In genomic region chr16:87335968-87336849, GRCh38 we compare ENCODE assay signal across 25 cellular contexts. TPM values are rescaled to one million over a fixed set of nuclear protein-coding genes. Genes with fewer than 3 reads are reported as not detected.
A peak's percentile ranks its signal among the peaks of the same experiment; 100 is the strongest.
DNase-seq lines count a peak whose midpoint lies in the region; ATAC-seq and TF ChIP-seq lines count a peak whose summit lies in the region.
"Had no signal": no experiment of that assay in that cellular context is flagged by ENCODE, and none has a peak within 500 bp of the region (broad histone marks: within the 10 kb centered on the region; RNA-seq: fewer than 3 reads in every experiment).

No MANE protein-coding gene starts in this region.

- no peaks in the 10 kb centered on the region for H4K20me1 ChIP-seq in neural progenitor cell (ENCODE audit: low read depth)

- no peaks in the 10 kb centered on the region for H3K27me3 ChIP-seq in CD8-positive, alpha-beta T cell (ENCODE audit: insufficient read depth, low read length)
- H3K27me3 ChIP-seq in neural progenitor cell: no peaks in the 10 kb centered on the region
- H3K27me3 ChIP-seq: gastroesophageal sphincter, tibial artery had no signal

- no peaks in the 10 kb centered on the region for H3F3A ChIP-seq in neural progenitor cell (ENCODE audit: low read depth)

- H3K27ac Mint-ChIP-seq in activated naive CD8-positive, alpha-beta T cell: peak overlapping the region; percentile 46
- no peak overlapping the region for H3K27ac Mint-ChIP-seq in activated naive CD8-positive, alpha-beta T cell treated with anti-CD3 and anti-CD28 coated beads for 36 hours
- H3K27ac Mint-ChIP-seq in CD8-positive, alpha-beta T cell: peak overlapping the region; percentile 67
- H3K27ac Mint-ChIP-seq in WTC11: 0 out of 2 replicates have a peak overlapping the region, but pooled peaks have one; percentile 38
- peak overlapping the region; percentile 87 for H3K27ac Mint-ChIP-seq in neural progenitor cell
- H3K27ac Mint-ChIP-seq: activated T-cell treated with anti-CD3 and anti-CD28 coated beads, Interleukin-2, amount 50 U/mL, for 72 hours; memory B cell; progenitor cell of endocrine pancreas had no signal

- no peaks in the 10 kb centered on the region for H3K79me2 ChIP-seq in neural progenitor cell (ENCODE audit: low read depth)

- ATAC-seq in CD8-positive, alpha-beta T cell: peak; percentile 9
- ATAC-seq in WTC11: no peak
- ATAC-seq in GM21390 (IDR thresholded peaks at IDR 0.05; ENCODE audit: unreplicated experiment): no peak
- ATAC-seq in HG02759 (IDR thresholded peaks at IDR 0.05; ENCODE audit: unreplicated experiment): no peak
- ATAC-seq: activated T-cell treated with anti-CD3 and anti-CD28 coated beads, Interleukin-2, amount 50 U/mL, for 72 hours; gastroesophageal sphincter; sciatic nerve had no signal

- CTCF ChIA-PET in CD8-positive, alpha-beta T cell (lab: Charles Lee): interaction anchor here (1.1 to 2.5 kb wide), 4 partner anchors 12 to 58 kb away, joined by 3 to 8 read pairs (median 4); partner anchors contain the start of gene FBXO31
- CTCF ChIA-PET in WTC11 (lab: Charles Lee): no interaction called here

- intact Hi-C loops in CD8-positive, alpha-beta T cell (cut with DNase I, micrococcal nuclease): no loop called here

- no peak overlapping the region for H2AFZ ChIP-seq in neural progenitor cell (replicated peaks)
- H2AFZ ChIP-seq: PC-9 had no signal

- POLR2A ChIA-PET in CD8-positive, alpha-beta T cell (lab: Charles Lee): no interaction called here
- POLR2A ChIA-PET in WTC11 (lab: Charles Lee): no interaction called here

- H3K27me3 Mint-ChIP-seq in activated naive CD8-positive, alpha-beta T cell: no peaks in the 10 kb centered on the region
- H3K27me3 Mint-ChIP-seq in activated naive CD8-positive, alpha-beta T cell treated with anti-CD3 and anti-CD28 coated beads for 36 hours: no peaks in the 10 kb centered on the region
- no peaks in the 10 kb centered on the region for H3K27me3 Mint-ChIP-seq in CD8-positive, alpha-beta T cell (ENCODE audit: low read depth)
- H3K27me3 Mint-ChIP-seq in WTC11 (ENCODE audit: low read depth) (no peaks in the 10 kb centered on the region), neural progenitor cell (ENCODE audit: insufficient read depth, low read depth) (peaks cover 2% of the 10 kb centered on the region)
- H3K27me3 Mint-ChIP-seq: memory B cell, progenitor cell of endocrine pancreas had no signal

- no peak for TF ChIP-seq CTCF in CD8-positive, alpha-beta T cell (IDR thresholded peaks at IDR 0.05)
- TF ChIP-seq CTCF in WTC11 (IDR thresholded peaks at IDR 0.05) (no peak), neural progenitor cell (IDR thresholded peaks at IDR 0.05) (no peak)

- no peak overlapping the region for H3K4me3 ChIP-seq in CD8-positive, alpha-beta T cell (ENCODE audit: low read depth, low read length)
- H3K4me3 ChIP-seq in neural progenitor cell: no peak overlapping the region
- H3K4me3 ChIP-seq: gastroesophageal sphincter, PC-9, tibial artery had no signal

- H3K9ac ChIP-seq in neural progenitor cell: no peak overlapping the region

- H3K9me3 ChIP-seq in CD8-positive, alpha-beta T cell (ENCODE audit: low read length): no peaks in the 10 kb centered on the region
- H3K9me3 ChIP-seq in neural progenitor cell (ENCODE audit: low read depth): no peaks in the 10 kb centered on the region
- H3K9me3 ChIP-seq: Caco-2, gastroesophageal sphincter, neutrophil, tibial artery had no signal

- H3K4me2 ChIP-seq in neural progenitor cell: no peak overlapping the region
- H3K4me2 ChIP-seq: PC-9 had no signal

- no peaks in the 10 kb centered on the region for H3K36me3 Mint-ChIP-seq in activated naive CD8-positive, alpha-beta T cell
- peaks cover 20% of the 10 kb centered on the region for H3K36me3 Mint-ChIP-seq in activated naive CD8-positive, alpha-beta T cell treated with anti-CD3 and anti-CD28 coated beads for 36 hours
- peaks cover 64% of the 10 kb centered on the region for H3K36me3 Mint-ChIP-seq in CD8-positive, alpha-beta T cell
- H3K36me3 Mint-ChIP-seq in WTC11: peaks cover 12% of the 10 kb centered on the region
- H3K36me3 Mint-ChIP-seq in neural progenitor cell: peaks cover 10% of the 10 kb centered on the region

- peaks cover 19% of the 10 kb centered on the region for H3K4me1 Mint-ChIP-seq in activated naive CD8-positive, alpha-beta T cell (ENCODE audit: low read depth)
- peaks cover 13% of the 10 kb centered on the region for H3K4me1 Mint-ChIP-seq in activated naive CD8-positive, alpha-beta T cell treated with anti-CD3 and anti-CD28 coated beads for 36 hours
- H3K4me1 Mint-ChIP-seq in CD8-positive, alpha-beta T cell (ENCODE audit: low read depth): peaks cover 32% of the 10 kb centered on the region
- H3K4me1 Mint-ChIP-seq in WTC11: no peaks in the 10 kb centered on the region
- no peaks in the 10 kb centered on the region for H3K4me1 Mint-ChIP-seq in neural progenitor cell

- no peak overlapping the region for H3K27ac ChIP-seq in CD8-positive, alpha-beta T cell (ENCODE audit: low read depth, low read length)
- H3K27ac ChIP-seq in neural progenitor cell: no peak overlapping the region
- H3K27ac ChIP-seq: gastroesophageal sphincter, neutrophil, PC-9, tibial artery had no signal

- peaks cover 10% of the 10 kb centered on the region for H3K36me3 ChIP-seq in CD8-positive, alpha-beta T cell (ENCODE audit: insufficient read depth, low read length)
- H3K36me3 ChIP-seq in neural progenitor cell: no peaks in the 10 kb centered on the region

- no peak overlapping the region for H3K4me3 Mint-ChIP-seq in activated naive CD8-positive, alpha-beta T cell
- H3K4me3 Mint-ChIP-seq in activated naive CD8-positive, alpha-beta T cell treated with anti-CD3 and anti-CD28 coated beads for 36 hours: no peak overlapping the region
- peak overlapping the region; percentile 61 for H3K4me3 Mint-ChIP-seq in CD8-positive, alpha-beta T cell
- no peak overlapping the region for H3K4me3 Mint-ChIP-seq in WTC11
- no peak overlapping the region for H3K4me3 Mint-ChIP-seq in neural progenitor cell
- H3K4me3 Mint-ChIP-seq: activated T-cell treated with anti-CD3 and anti-CD28 coated beads, Interleukin-2, amount 50 U/mL, for 72 hours; H9; immature natural killer cell; memory B cell had no signal

- DNase-seq in activated naive CD8-positive, alpha-beta T cell treated with anti-CD3 and anti-CD28 coated beads for 36 hours: no peak
- DNase-seq in CD8-positive, alpha-beta T cell: no peak
- DNase-seq in WTC11 (ENCODE audit: low spot score): no peak
- no peak for DNase-seq in neural progenitor cell (ENCODE audit: low spot score)
- DNase-seq: activated T-cell treated with anti-CD3 and anti-CD28 coated beads, Interleukin-2, amount 50 U/mL, for 72 hours; anterior cingulate cortex; Caco-2; H9; hippocampal formation; immature natural killer cell; NCI-H2107; NCI-H345; NCI-H69; PC-9; SHP77; stimulated activated CD8-positive, alpha-beta memory T cell treated with anti-CD3 and anti-CD28 coated beads, Interleukin-4, amount 100 ng/mL, for 48 hours; tibial artery had no signal

- H3K9me3 Mint-ChIP-seq in activated naive CD8-positive, alpha-beta T cell (ENCODE audit: low read depth): no peaks in the 10 kb centered on the region
- H3K9me3 Mint-ChIP-seq in activated naive CD8-positive, alpha-beta T cell treated with anti-CD3 and anti-CD28 coated beads for 36 hours: no peaks in the 10 kb centered on the region
- H3K9me3 Mint-ChIP-seq in CD8-positive, alpha-beta T cell: no peaks in the 10 kb centered on the region
- no peaks in the 10 kb centered on the region for H3K9me3 Mint-ChIP-seq in WTC11
- H3K9me3 Mint-ChIP-seq in neural progenitor cell: no peaks in the 10 kb centered on the region
- H3K9me3 Mint-ChIP-seq: activated T-cell treated with anti-CD3 and anti-CD28 coated beads, Interleukin-2, amount 50 U/mL, for 72 hours; H9; immature natural killer cell; memory B cell had no signal

- peaks cover 13% of the 10 kb centered on the region for H3K4me1 ChIP-seq in CD8-positive, alpha-beta T cell (ENCODE audit: insufficient read depth, low read length)
- no peaks in the 10 kb centered on the region for H3K4me1 ChIP-seq in neural progenitor cell
- H3K4me1 ChIP-seq: Caco-2, tibial artery had no signal

TF ChIP-seq in WTC11, 78 proteins besides CTCF, POLR2A, EP300 and RAD21 (continues in another document):
- TF ChIP-seq ZNF671 (CRISPR knock-in tag; IDR thresholded peaks at IDR 0.05) (no peak), KAT7 (CRISPR knock-in tag; IDR thresholded peaks at IDR 0.05; ENCODE audit: borderline replicate concordance) (no peak), SP1 (CRISPR knock-in tag; conservative IDR thresholded peaks at IDR 0.05) (no peak)

RNA-seq across cellular contexts. Expression of gene C16orf95, which starts 19.0 kb away (rescaled TPM):
- total RNA-seq in activated naive CD8-positive, alpha-beta T cell treated with anti-CD3 and anti-CD28 coated beads for 36 hours: 10 to 100 TPM in 1 of 2 experiments, 1 to 10 TPM in 1; 9.9 to 11.4 TPM
- 1 to 10 TPM in 1 of 2 experiments, under 1 TPM in 1; 0.76 to 1.2 TPM for total RNA-seq in CD8-positive, alpha-beta T cell
- 5.7 to 7.5 TPM (median 7.1 TPM) in 3 replicates for total RNA-seq in WTC11 (2021)
- total RNA-seq in neural progenitor cell (ENCODE audit: low replicate concordance): 4.8 and 6.7 TPM in 2 replicates

RNA-seq across cellular contexts. Expression of gene FBXO31, which starts 47.4 kb away (rescaled TPM):
- 10 to 100 TPM; 35.6 to 38.3 TPM for total RNA-seq in activated naive CD8-positive, alpha-beta T cell treated with anti-CD3 and anti-CD28 coated beads for 36 hours
- 10 to 100 TPM; 34.7 to 46.8 TPM for total RNA-seq in CD8-positive, alpha-beta T cell
- 20.8 to 24.2 TPM (median 22.6 TPM) in 3 replicates for total RNA-seq in WTC11 (2021)
- 5.8 and 19.8 TPM in 2 replicates for total RNA-seq in neural progenitor cell (ENCODE audit: low replicate concordance)

RNA-seq across cellular contexts. Expression of gene MAP1LC3B, which starts 55.9 kb away (rescaled TPM):
- 10 to 100 TPM; 55.6 to 57.0 TPM for total RNA-seq in activated naive CD8-positive, alpha-beta T cell treated with anti-CD3 and anti-CD28 coated beads for 36 hours
- 100 to 1,000 TPM; 104 to 108 TPM for total RNA-seq in CD8-positive, alpha-beta T cell
- total RNA-seq in WTC11 (2021): 40.1 to 46.9 TPM (median 43.2 TPM) in 3 replicates
- total RNA-seq in neural progenitor cell (ENCODE audit: low replicate concordance): 32.5 and 39.1 TPM in 2 replicates
